In the genomic region with DNA sequence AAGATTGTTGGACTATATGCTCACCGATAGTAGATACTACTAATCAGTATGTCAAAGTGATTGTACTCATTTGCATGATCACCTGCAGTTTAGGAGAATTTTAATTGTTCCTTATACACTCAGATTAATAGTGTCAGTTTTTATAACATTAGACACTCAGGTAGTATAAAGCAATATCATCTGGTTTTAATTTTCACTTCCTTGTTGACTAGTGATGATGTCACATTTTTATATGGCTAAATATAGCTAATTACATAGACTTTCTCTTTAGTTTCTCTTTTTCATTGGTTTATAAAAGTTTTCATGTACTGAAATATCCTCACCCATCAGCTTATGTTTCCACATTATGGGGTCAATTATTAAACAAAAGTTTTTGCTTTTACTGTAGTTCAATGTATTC, we compare ENCODE assay signal across 15 cellular contexts.
DNase-seq lines count a peak whose midpoint lies in the region; ATAC-seq, FAIRE-seq and TF ChIP-seq lines count a peak whose summit lies in the region.
"Had no signal": no experiment of that assay in that cellular context is flagged by ENCODE, and none has a peak within 500 bp of the region (broad histone marks: within the 10 kb centered on the region; RNA-seq: fewer than 3 reads in every experiment).

No MANE protein-coding gene starts in this region.

- CTCF ChIA-PET in HepG2 (lab: Yijun Ruan, JAX; ENCODE audit: low intra/inter-chr PET ratio, low total read pairs), result no interaction called here

- no peak for TF ChIP-seq RAD21 in HepG2 (CRISPR knock-in tag; IDR thresholded peaks at IDR 0.05)

- no peak overlapping the region for H3K27ac ChIP-seq in SU-DHL-6 (ENCODE audit: low read depth, low read length)
- H3K27ac ChIP-seq in HepG2 (ENCODE audit: extremely low read length, insufficient read depth, low read length), result no peak overlapping the region
- H3K27ac ChIP-seq in colonic mucosa, result no peak overlapping the region

- H2AFZ ChIP-seq in SU-DHL-6 (ENCODE audit: low read depth, low read length, severe bottlenecking) (peak overlapping the region; percentile 52), HepG2 (ENCODE audit: low read length) (no peak overlapping the region)

- H3F3A ChIP-seq in SU-DHL-6 (ENCODE audit: insufficient read depth), result no peaks in the 10 kb centered on the region

- 75% methylated on average over 1 of the region's 1 CpG for WGBS in HepG2 (ENCODE audit: low lambda C conversion rate)

- TF ChIP-seq POLR2A in HepG2 (IDR thresholded peaks at IDR 0.05; ENCODE audit: insufficient read depth in 1 of 2, low read depth in 2 of 2, low read length in 2 of 2), result no peak

- peak; percentile 72 for DNase-seq in DMS53 treated with DMSO at 0.1 percent for 48 hours (lab: John Stamatoyannopoulos, UW; ENCODE audit: unreplicated experiment)
- peak; percentile 25 for DNase-seq in HCEC 1CT
- DNase-seq in HepG2 (ENCODE audit: low spot score), result no peak
- no peak for DNase-seq in colonic mucosa
- DNase-seq in H4 (ENCODE audit: low spot score), result no peak
- no peak for DNase-seq in GM13976 (ENCODE audit: low spot score)
- DNase-seq: C1 segment of cervical spinal cord; Calu3; CD4-positive, alpha-beta T cell; DMS 273 treated with DMSO at 0.1 percent for 48 hours; GF-D8; H7 had no signal

- H3K79me2 ChIP-seq in SU-DHL-6 (ENCODE audit: insufficient read depth, low read length) (no peaks in the 10 kb centered on the region), HepG2 (ENCODE audit: insufficient read depth, low read length) (no peaks in the 10 kb centered on the region)

- H3K4me1 ChIP-seq in HepG2 (ENCODE audit: insufficient read depth, low read length) (no peaks in the 10 kb centered on the region), colonic mucosa (no peaks in the 10 kb centered on the region)

- no peak for ATAC-seq in HepG2

- intact Hi-C loops in HepG2 (cut with micrococcal nuclease; ENCODE audit: unreplicated experiment), result no loop called here
- intact Hi-C loops in colonic mucosa (cut with DNase I), result no loop called here

- POLR2A ChIA-PET in HepG2 (lab: Yijun Ruan, JAX), result no interaction called here

- in situ Hi-C loops in HepG2 (cut with HindIII; ENCODE audit: extremely low pct_ligation_motif_present, low pct_unique_long_range_greater_than_20kb), result no loop called here
- in situ Hi-C loops in GM13976 (cut with MboI; ENCODE audit: low sequenced_read_pairs, unreplicated experiment), result no loop called here

- H3K9me3 ChIP-seq in SU-DHL-6 (ENCODE audit: insufficient read depth, low read length) (no peaks in the 10 kb centered on the region), HepG2 (ENCODE audit: low read length) (peaks cover 68% of the 10 kb centered on the region), colonic mucosa (no peaks in the 10 kb centered on the region)

- no peak for FAIRE-seq in HepG2 (lab: Jason Lieb, UNC)
- FAIRE-seq: GM18507, HTR-8/SVneo had no signal

- H3K9ac ChIP-seq in SU-DHL-6 (ENCODE audit: low read length) (no peak overlapping the region), HepG2 (ENCODE audit: insufficient read depth, low read depth, low read length) (no peak overlapping the region), colonic mucosa (ENCODE audit: low read depth in 2 of 2, low read length in 2 of 2) (no peak overlapping the region)

- no TSS peak for BruUV-seq in HepG2 (replicated peaks; lab: Mats Ljungman, UMichigan)

- H3K36me3 ChIP-seq in SU-DHL-6 (ENCODE audit: low read length) (no peaks in the 10 kb centered on the region), HepG2 (replicated peaks in 1 of 2; ENCODE audit: control insufficient read depth in 1 of 2, insufficient read depth in 2 of 2, low read length in 2 of 2) (no peaks in the 10 kb centered on the region), colonic mucosa (no peaks in the 10 kb centered on the region)

- H4K20me1 ChIP-seq in SU-DHL-6 (ENCODE audit: low read depth, low read length) (no peaks in the 10 kb centered on the region), HepG2 (ENCODE audit: insufficient read depth, low read length) (no peaks in the 10 kb centered on the region)

- H3K4me2 ChIP-seq in SU-DHL-6 (ENCODE audit: low read depth, low read length, poor library complexity, severe bottlenecking) (no peak overlapping the region), HepG2 (ENCODE audit: low read depth, low read length) (no peak overlapping the region)

- TF ChIP-seq CTCF in SU-DHL-6 (IDR thresholded peaks at IDR 0.05; ENCODE audit: insufficient read depth, low read length, poor library complexity, severe bottlenecking) (no peak), HepG2 (CRISPR knock-in tag; IDR thresholded peaks at IDR 0.05) (no peak), colonic mucosa (IDR thresholded peaks at IDR 0.05) (no peak), GM13976 (IDR thresholded peaks at IDR 0.05; ENCODE audit: borderline replicate concordance, control extremely low read depth, extremely low read depth, insufficient read depth, missing control alignments) (no peak)

- no peak overlapping the region for H3K4me3 ChIP-seq in SU-DHL-6 (ENCODE audit: insufficient read depth, low read length, poor library complexity, severe bottlenecking)
- no peak overlapping the region for H3K4me3 ChIP-seq in HepG2 (replicated peaks in 1 of 3; ENCODE audit: insufficient read depth in 1 of 3, low read depth in 2 of 3, low read length in 3 of 3)
- no peak overlapping the region for H3K4me3 ChIP-seq in colonic mucosa

- TF ChIP-seq EP300 in HepG2 (IDR thresholded peaks at IDR 0.05; ENCODE audit: low read depth in 2 of 2, low read length in 2 of 2), result no peak
- no peak for TF ChIP-seq EP300 in HepG2 (CRISPR knock-in tag; IDR thresholded peaks at IDR 0.05; ENCODE audit: borderline replicate concordance)

- H3K27me3 ChIP-seq in SU-DHL-6 (ENCODE audit: low read length) (no peaks in the 10 kb centered on the region), HepG2 (ENCODE audit: control insufficient read depth in 1 of 2, insufficient read depth in 2 of 2, low read length in 2 of 2) (no peaks in the 10 kb centered on the region), colonic mucosa (no peaks in the 10 kb centered on the region)

- no peaks in the 10 kb centered on the region for H3K9me2 ChIP-seq in SU-DHL-6 (replicated peaks; ENCODE audit: insufficient read depth, low read length)

TF ChIP-seq in HepG2, 621 proteins besides CTCF, POLR2A, EP300 and RAD21:
- TF ChIP-seq ZNF615 (CRISPR knock-in tag; IDR thresholded peaks at IDR 0.05; ENCODE audit: borderline replicate concordance) (no peak), ATF7 (IDR thresholded peaks at IDR 0.05) (0 out of 2 replicates have a peak, but pooled peaks have one; percentile 27), ATF7 (CRISPR knock-in tag; IDR thresholded peaks at IDR 0.05) (no peak), ZMYM3 (CRISPR knock-in tag; IDR thresholded peaks at IDR 0.05) (no peak)
- TF ChIP-seq, protein P1, sequence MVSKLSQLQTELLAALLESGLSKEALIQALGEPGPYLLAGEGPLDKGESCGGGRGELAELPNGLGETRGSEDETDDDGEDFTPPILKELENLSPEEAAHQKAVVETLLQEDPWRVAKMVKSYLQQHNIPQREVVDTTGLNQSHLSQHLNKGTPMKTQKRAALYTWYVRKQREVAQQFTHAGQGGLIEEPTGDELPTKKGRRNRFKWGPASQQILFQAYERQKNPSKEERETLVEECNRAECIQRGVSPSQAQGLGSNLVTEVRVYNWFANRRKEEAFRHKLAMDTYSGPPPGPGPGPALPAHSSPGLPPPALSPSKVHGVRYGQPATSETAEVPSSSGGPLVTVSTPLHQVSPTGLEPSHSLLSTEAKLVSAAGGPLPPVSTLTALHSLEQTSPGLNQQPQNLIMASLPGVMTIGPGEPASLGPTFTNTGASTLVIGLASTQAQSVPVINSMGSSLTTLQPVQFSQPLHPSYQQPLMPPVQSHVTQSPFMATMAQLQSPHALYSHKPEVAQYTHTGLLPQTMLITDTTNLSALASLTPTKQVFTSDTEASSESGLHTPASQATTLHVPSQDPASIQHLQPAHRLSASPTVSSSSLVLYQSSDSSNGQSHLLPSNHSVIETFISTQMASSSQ (IDR thresholded peaks at IDR 0.05; ENCODE audit: low read depth), result no peak
- TF ChIP-seq, protein P1 (CRISPR knock-in tag; IDR thresholded peaks at IDR 0.05; ENCODE audit: borderline replicate concordance), result no peak

Comparison
In these comparisons a context has a peak if more than half of its experiments do, and no peak if none do; other contexts are left out.
1. DNase-seq: peak in DMS53 treated with DMSO at 0.1 percent for 48 hours (single experiment) and HCEC 1CT (single experiment); none in HepG2 (single experiment), colonic mucosa (single experiment), H4 (single experiment) and GM13976 (single experiment).